In the genomic region with DNA sequence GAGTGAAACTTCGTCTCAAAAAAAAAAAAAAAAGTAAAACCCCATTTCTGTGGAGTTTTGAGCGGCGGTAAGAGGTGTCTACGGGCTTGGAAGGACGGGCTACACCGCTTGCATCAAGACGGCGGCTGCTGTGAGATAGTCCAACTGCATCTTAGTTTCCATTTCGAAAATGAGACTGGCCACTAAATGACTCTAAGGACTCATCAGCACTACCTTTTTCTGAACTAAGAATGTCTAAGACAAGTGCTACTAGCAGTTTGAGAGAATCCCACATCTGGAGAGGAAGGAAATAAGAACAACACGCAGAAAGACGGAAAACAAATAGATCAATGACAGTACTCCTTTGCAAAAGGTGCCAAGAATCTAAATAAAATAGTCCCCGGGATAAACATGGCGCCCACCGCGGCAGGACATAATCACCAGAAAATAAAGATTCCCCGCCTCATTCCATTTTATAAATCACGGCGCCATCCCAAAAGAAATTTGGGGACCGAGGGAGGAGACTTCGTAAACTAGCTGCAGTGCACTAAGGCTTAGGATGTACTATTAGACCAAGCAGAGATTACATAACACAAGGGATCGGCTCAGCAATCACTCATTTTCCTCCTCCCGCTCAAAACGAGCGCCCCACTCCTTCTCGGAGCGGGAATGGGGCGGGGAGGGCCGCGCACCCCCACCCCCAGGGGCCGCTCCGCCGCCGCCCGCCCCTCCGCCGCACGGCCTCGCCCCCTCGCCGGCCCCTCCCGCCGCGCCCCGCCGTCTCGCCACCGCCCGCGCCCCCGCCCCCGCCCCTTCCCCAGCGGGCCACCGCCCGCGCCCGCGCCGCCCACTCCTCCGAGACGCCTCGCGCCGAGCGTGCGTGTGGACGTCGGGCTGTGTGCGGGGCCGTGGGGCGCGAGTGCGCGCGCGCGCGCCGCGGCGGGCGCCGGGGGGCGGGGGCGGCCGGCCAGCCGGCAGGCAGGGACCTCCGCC, we compare ENCODE assay signal across 8 cellular contexts. TPM values are rescaled to one million over a fixed set of nuclear protein-coding genes. Genes with fewer than 3 reads are reported as not detected.
DNase-seq lines count a peak whose midpoint lies in the region; ATAC-seq and TF ChIP-seq lines count a peak whose summit lies in the region.

No MANE protein-coding gene starts in this region.

- H3K4me1 ChIP-seq in GM23338 (ENCODE audit: insufficient read depth) (peaks cover 15% of the 10 kb centered on the region), tibial nerve (peaks cover 0 to 50% (median 12%) of the 10 kb centered on the region in 4 donors)

- TF ChIP-seq POLR2A in tibial nerve (IDR thresholded peaks at IDR 0.05), result peak in 1 of 2 donors; percentile 33

- peaks cover 52% of the 10 kb centered on the region for H3K79me2 ChIP-seq in GM23338 (replicated peaks; ENCODE audit: insufficient read depth)

- H3K27me3 ChIP-seq in GM23338 (ENCODE audit: insufficient read depth) (no peaks in the 10 kb centered on the region), tibial nerve (no peaks in the 10 kb centered on the region)

- ATAC-seq in GM23338 (peak; percentile 29), SK-N-SH treated with all-trans-retinoic acid at 6 μM for 48 hours (peak; percentile 75), omental fat pad (ENCODE audit: low FRiP score) (peak; percentile 87)

- H3K36me3 Mint-ChIP-seq in GM23338 (ENCODE audit: low read depth), result peaks cover 3% of the 10 kb centered on the region; the same call in 2 of the 3 replicates
- no peaks in the 10 kb centered on the region for H3K36me3 Mint-ChIP-seq in activated naive CD8-positive, alpha-beta T cell

- no peak overlapping the region for H2AFZ ChIP-seq in GM23338

- H3K4me1 Mint-ChIP-seq in GM23338, result peaks cover 14% of the 10 kb centered on the region
- peaks cover 44% of the 10 kb centered on the region for H3K4me1 Mint-ChIP-seq in activated naive CD8-positive, alpha-beta T cell (ENCODE audit: low read depth)

- H3K27ac Mint-ChIP-seq in GM23338, result peak overlapping the region; percentile 97
- peak overlapping the region; percentile 96 for H3K27ac Mint-ChIP-seq in activated naive CD8-positive, alpha-beta T cell

- 0 out of 2 replicates have a peak, but pooled peaks cover 12% of the 10 kb centered on the region for H3F3A ChIP-seq in GM23338 (replicated peaks; ENCODE audit: low read depth)

- peak overlapping the region; percentile 98 for H3K4me2 ChIP-seq in GM23338

- H3K4me3 ChIP-seq in GM23338, result peak overlapping the region; percentile 95
- H3K4me3 ChIP-seq in tibial nerve, result peak overlapping the region; percentile 54 to 88 (median 62)

- peak overlapping the region; percentile 91 for H3K27ac ChIP-seq in GM23338 (ENCODE audit: low read depth)
- H3K27ac ChIP-seq in tibial nerve, result peak overlapping the region; percentile 80 to 99 (median 94)

- H3K36me3 ChIP-seq in GM23338 (ENCODE audit: insufficient read depth) (no peaks in the 10 kb centered on the region), tibial nerve (no peaks in the 10 kb centered on the region)

- 1% methylated on average over 21 to 26 of the region's 87 CpGs for WGBS in tibial nerve, 2 donors

- peak overlapping the region; percentile 87 for H3K4me3 Mint-ChIP-seq in GM23338
- H3K4me3 Mint-ChIP-seq in activated naive CD8-positive, alpha-beta T cell, result peak overlapping the region; percentile 93

- no peaks in the 10 kb centered on the region for H3K9me3 Mint-ChIP-seq in GM23338
- H3K9me3 Mint-ChIP-seq in activated naive CD8-positive, alpha-beta T cell (ENCODE audit: low read depth), result no peaks in the 10 kb centered on the region

- peak in 1 of 2 donors; percentile 83 for TF ChIP-seq EP300 in tibial nerve (IDR thresholded peaks at IDR 0.05)

- no peak for TF ChIP-seq CTCF in GM23338 (conservative IDR thresholded peaks at IDR 0.05; ENCODE audit: low read depth in 2 of 2)
- no peak for TF ChIP-seq CTCF in omental fat pad (IDR thresholded peaks at IDR 0.05)
- TF ChIP-seq CTCF in tibial nerve (IDR thresholded peaks at IDR 0.05), result no peak

- no peaks in the 10 kb centered on the region for H3K9me2 ChIP-seq in GM23338 (ENCODE audit: insufficient read depth)

- peaks cover 10% of the 10 kb centered on the region for H3K27me3 Mint-ChIP-seq in GM23338 (ENCODE audit: insufficient read depth, low read depth, poor library complexity)
- H3K27me3 Mint-ChIP-seq in activated naive CD8-positive, alpha-beta T cell, result peaks cover 10% of the 10 kb centered on the region

- no peaks in the 10 kb centered on the region for H3K9me3 ChIP-seq in tibial nerve

- DNase-seq in COLO668 (lab: John Stamatoyannopoulos, UW; ENCODE audit: unreplicated experiment) (peak; percentile 75), GM23338 (ENCODE audit: low spot score) (peak; percentile 87), NAMALWA (ENCODE audit: low spot score) (peak; percentile 82), glomerular visceral epithelial cell (ENCODE audit: extremely low spot score) (peak; percentile 87), omental fat pad (ENCODE audit: low spot score) (no peak), tibial nerve (ENCODE audit: low spot score in 2 of 2) (peak; percentile 34 to 53)

- peaks cover 40% of the 10 kb centered on the region for H4K20me1 ChIP-seq in GM23338 (replicated peaks; ENCODE audit: insufficient read depth)

TF ChIP-seq in GM23338, 12 proteins besides CTCF, POLR2A, EP300 and RAD21:
- TF ChIP-seq POLR2AphosphoS5 (IDR thresholded peaks at IDR 0.05; ENCODE audit: low read depth) (no peak; the same call in 1 of the 2 replicates), CREB1 (CRISPR knock-in tag; IDR thresholded peaks at IDR 0.05; ENCODE audit: low read depth) (peak; percentile 76)

TF ChIP-seq in SK-N-SH treated with all-trans-retinoic acid at 6 μM for 48 hours, 23 proteins besides CTCF, POLR2A, EP300 and RAD21:
- no peak for TF ChIP-seq ESRRG (CRISPR knock-in tag; IDR thresholded peaks at IDR 0.05)
- TF ChIP-seq ZFP30 (CRISPR knock-in tag; IDR thresholded peaks at IDR 0.05), result no peak
- no peak for TF ChIP-seq OSR1 (CRISPR knock-in tag; IDR thresholded peaks at IDR 0.05)
- TF ChIP-seq ARNTL (CRISPR knock-in tag; IDR thresholded peaks at IDR 0.05; ENCODE audit: borderline replicate concordance, low read depth), result no peak
- no peak for TF ChIP-seq PPARA (CRISPR knock-in tag; IDR thresholded peaks at IDR 0.05; ENCODE audit: borderline replicate concordance)
- TF ChIP-seq TOX (CRISPR knock-in tag; IDR thresholded peaks at IDR 0.05; ENCODE audit: borderline replicate concordance), result peak; percentile 32; the same call in 1 of the 2 replicates
- TF ChIP-seq ZNF8 (CRISPR knock-in tag; IDR thresholded peaks at IDR 0.05), result no peak
- no peak for TF ChIP-seq CSDC2 (CRISPR knock-in tag; IDR thresholded peaks at IDR 0.05)
- no peak; the same call in 1 of the 2 replicates for TF ChIP-seq RARB (CRISPR knock-in tag; IDR thresholded peaks at IDR 0.05)
- TF ChIP-seq, protein P1, sequence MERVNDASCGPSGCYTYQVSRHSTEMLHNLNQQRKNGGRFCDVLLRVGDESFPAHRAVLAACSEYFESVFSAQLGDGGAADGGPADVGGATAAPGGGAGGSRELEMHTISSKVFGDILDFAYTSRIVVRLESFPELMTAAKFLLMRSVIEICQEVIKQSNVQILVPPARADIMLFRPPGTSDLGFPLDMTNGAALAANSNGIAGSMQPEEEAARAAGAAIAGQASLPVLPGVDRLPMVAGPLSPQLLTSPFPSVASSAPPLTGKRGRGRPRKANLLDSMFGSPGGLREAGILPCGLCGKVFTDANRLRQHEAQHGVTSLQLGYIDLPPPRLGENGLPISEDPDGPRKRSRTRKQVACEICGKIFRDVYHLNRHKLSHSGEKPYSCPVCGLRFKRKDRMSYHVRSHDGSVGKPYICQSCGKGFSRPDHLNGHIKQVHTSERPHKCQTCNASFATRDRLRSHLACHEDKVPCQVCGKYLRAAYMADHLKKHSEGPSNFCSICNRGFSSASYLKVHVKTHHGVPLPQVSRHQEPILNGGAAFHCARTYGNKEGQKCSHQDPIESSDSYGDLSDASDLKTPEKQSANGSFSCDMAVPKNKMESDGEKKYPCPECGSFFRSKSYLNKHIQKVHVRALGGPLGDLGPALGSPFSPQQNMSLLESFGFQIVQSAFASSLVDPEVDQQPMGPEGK (CRISPR knock-in tag; IDR thresholded peaks at IDR 0.05; ENCODE audit: borderline replicate concordance), result peak; percentile 97
- TF ChIP-seq ZC3H10 (CRISPR knock-in tag; IDR thresholded peaks at IDR 0.05), result no peak
- TF ChIP-seq, protein P2, sequence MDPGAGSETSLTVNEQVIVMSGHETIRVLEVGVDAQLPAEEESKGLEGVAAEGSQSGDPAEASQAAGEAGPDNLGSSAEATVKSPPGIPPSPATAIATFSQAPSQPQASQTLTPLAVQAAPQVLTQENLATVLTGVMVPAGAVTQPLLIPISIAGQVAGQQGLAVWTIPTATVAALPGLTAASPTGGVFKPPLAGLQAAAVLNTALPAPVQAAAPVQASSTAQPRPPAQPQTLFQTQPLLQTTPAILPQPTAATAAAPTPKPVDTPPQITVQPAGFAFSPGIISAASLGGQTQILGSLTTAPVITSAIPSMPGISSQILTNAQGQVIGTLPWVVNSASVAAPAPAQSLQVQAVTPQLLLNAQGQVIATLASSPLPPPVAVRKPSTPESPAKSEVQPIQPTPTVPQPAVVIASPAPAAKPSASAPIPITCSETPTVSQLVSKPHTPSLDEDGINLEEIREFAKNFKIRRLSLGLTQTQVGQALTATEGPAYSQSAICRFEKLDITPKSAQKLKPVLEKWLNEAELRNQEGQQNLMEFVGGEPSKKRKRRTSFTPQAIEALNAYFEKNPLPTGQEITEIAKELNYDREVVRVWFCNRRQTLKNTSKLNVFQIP (CRISPR knock-in tag; IDR thresholded peaks at IDR 0.05; ENCODE audit: borderline replicate concordance, low read depth), result no peak; the same call in 1 of the 2 replicates

RNA-seq across cellular contexts. Expression of gene POGZ, which starts 1.1 kb away (rescaled TPM):
- 65.1 and 72.5 TPM in 2 replicates for total RNA-seq in GM23338 (2014; rRNA removed; shearing (Covaris generic))
- 34.7 and 47.0 TPM in 2 replicates for polyA plus RNA-seq in GM23338 (2016; fragmentation: Nextera tagmentation; extraction: Ambion mirVana)
- total RNA-seq in omental fat pad, result 10 to 100 TPM; 32.9 to 60.8 (median 40.1) TPM
- total RNA-seq in tibial nerve, result 10 to 100 TPM; 67.2 to 81.0 (median 72.7) TPM

RNA-seq across cellular contexts. Expression of gene CGN, which starts 53.0 kb away (rescaled TPM):
- 37.0 and 46.1 TPM in 2 replicates for total RNA-seq in GM23338 (2014; rRNA removed; shearing (Covaris generic))
- polyA plus RNA-seq in GM23338 (2016; fragmentation: Nextera tagmentation; extraction: Ambion mirVana), result 11.8 and 13.9 TPM in 2 replicates
- total RNA-seq in omental fat pad (10 to 100 TPM in 2 of 4 donors, 1 to 10 TPM in 1, under 1 TPM in 1; 0.32 to 44.6 (median 8.0) TPM), tibial nerve (1 to 10 TPM in 3 of 4 donors, under 1 TPM in 1; 0.63 to 4.9 (median 2.0) TPM)

RNA-seq across cellular contexts. Expression of gene PSMB4, which starts 58.8 kb away (rescaled TPM):
- total RNA-seq in GM23338 (2014; rRNA removed; shearing (Covaris generic)), result 348 and 352 TPM in 2 replicates
- polyA plus RNA-seq in GM23338 (2016; fragmentation: Nextera tagmentation; extraction: Ambion mirVana), result 417 and 443 TPM in 2 replicates
- total RNA-seq in omental fat pad (100 to 1,000 TPM; 218 to 238 (median 231) TPM), tibial nerve (100 to 1,000 TPM; 219 to 267 (median 232) TPM)

Comparison
In these comparisons a context has a peak if more than half of its experiments do, and no peak if none do; other contexts are left out.
1. ATAC-seq: peak in every context shown above with its lines; median percentile 87 in omental fat pad; 75 in SK-N-SH treated with all-trans-retinoic acid at 6 μM for 48 hours; 29 in GM23338.